ENCODE assay signal across 11 cellular contexts in the genomic region with DNA sequence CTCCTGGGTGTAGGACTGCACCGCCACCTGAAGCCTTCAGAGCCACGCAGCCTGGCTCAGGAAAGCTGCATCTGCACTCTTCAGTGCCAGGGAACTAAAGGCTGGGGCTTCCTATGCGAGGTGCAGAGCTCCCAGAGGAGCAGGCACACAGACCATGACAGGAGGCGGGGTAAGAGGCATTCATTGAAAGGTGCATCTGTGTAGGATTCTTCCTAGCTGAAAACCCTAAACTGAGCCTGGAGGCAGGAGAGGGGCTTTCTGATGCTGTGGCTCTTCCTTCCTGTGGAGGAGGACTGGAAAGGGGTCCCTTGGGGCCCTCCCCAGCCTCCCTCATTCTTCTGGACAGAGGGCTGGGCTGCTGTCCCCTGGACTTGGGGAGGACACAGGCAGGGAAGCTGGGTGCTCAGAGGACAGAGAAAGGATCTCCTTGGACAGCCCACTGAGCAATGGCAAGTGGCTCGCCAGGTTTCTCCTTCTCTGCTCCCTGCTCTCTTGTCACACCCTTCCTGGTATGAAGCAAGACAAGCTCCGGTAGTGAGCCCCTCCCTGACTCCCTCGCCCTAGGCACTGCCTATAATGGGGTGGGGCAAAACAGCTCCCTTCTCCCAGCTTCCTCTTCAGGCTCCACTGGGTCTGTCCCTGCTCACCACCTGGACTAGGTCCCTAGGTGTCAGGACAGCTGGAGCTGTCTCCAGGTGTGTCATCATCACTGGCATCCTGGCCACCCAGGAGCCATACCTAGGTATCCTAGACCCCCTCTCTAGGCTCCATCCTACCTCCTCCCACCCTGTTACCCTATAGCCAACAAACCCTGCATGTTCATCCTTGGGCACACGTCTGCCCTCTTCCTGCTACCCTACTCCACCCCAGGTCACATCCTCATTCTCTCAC. TPM values are rescaled to one million over a fixed set of nuclear protein-coding genes. Genes with fewer than 3 reads are reported as not detected.
A peak's percentile ranks its signal among the peaks of the same experiment; 100 is the strongest.
DNase-seq lines count a peak whose midpoint lies in the region; ATAC-seq, FAIRE-seq and TF ChIP-seq lines count a peak whose summit lies in the region.
"Had no signal": no experiment of that assay in that cellular context is flagged by ENCODE, and none has a peak within 500 bp of the region (broad histone marks: within the 10 kb centered on the region; RNA-seq: fewer than 3 reads in every experiment).

No MANE protein-coding gene starts in this region.

- TF ChIP-seq EP300 in HepG2 (IDR thresholded peaks at IDR 0.05; ENCODE audit: low read depth in 2 of 2, low read length in 2 of 2) (no peak), HepG2 (CRISPR knock-in tag; IDR thresholded peaks at IDR 0.05; ENCODE audit: borderline replicate concordance) (no peak)

- POLR2A ChIA-PET in HepG2 (lab: Yijun Ruan, JAX) = interaction anchor here (1.0 to 1.3 kb wide), 2 partner anchors 50 to 112 kb away, joined by 3 to 6 read pairs; a partner anchor contains a TSS

- no TSS peak for BruUV-seq in HepG2 (replicated peaks; lab: Mats Ljungman, UMichigan)

- ATAC-seq in HepG2 (peak; percentile 42), HG03432 (IDR thresholded peaks at IDR 0.05; ENCODE audit: unreplicated experiment) (no peak), GM18873 (IDR thresholded peaks at IDR 0.05; ENCODE audit: low FRiP score, unreplicated experiment) (no peak), GM21423 (IDR thresholded peaks at IDR 0.05; ENCODE audit: unreplicated experiment) (no peak)

- peaks cover 11% of the 10 kb centered on the region; the same call in 1 of the 2 replicates for H3K4me1 ChIP-seq in HepG2 (ENCODE audit: insufficient read depth, low read length)

- no peaks in the 10 kb centered on the region for H3K79me2 ChIP-seq in HepG2 (ENCODE audit: insufficient read depth, low read length)

- FAIRE-seq in HepG2 (lab: Jason Lieb, UNC) = no peak

- H3K27ac ChIP-seq in C4-2B (0 out of 2 replicates have a peak overlapping the region, but pooled peaks have one; percentile 3), HepG2 (ENCODE audit: extremely low read length, insufficient read depth, low read length) (no peak overlapping the region)
- H3K27ac ChIP-seq: thoracic aorta had no signal

- TF ChIP-seq RAD21 in HepG2 (CRISPR knock-in tag; IDR thresholded peaks at IDR 0.05) = no peak

- peak in 66 of 76 experiments; percentile 10 to 77 (median 49) for DNase-seq in HUDEP-2 (lab: John Stamatoyannopoulos, UW; ENCODE audit: unreplicated experiment in 76 of 76)
- DNase-seq in SIG-M5 treated with dmso at 0.1 percent for 504 hours (lab: John Stamatoyannopoulos, UW; ENCODE audit: unreplicated experiment) = peak; percentile 92
- no peak for DNase-seq in HepG2 (ENCODE audit: low spot score)
- no peak for DNase-seq in stimulated activated naive CD4-positive, alpha-beta T cell (lab: John Stamatoyannopoulos, UW)
- DNase-seq: GDM1 had no signal

- CTCF ChIA-PET in HepG2 (lab: Yijun Ruan, JAX; ENCODE audit: low intra/inter-chr PET ratio, low total read pairs) = no interaction called here

- TF ChIP-seq CTCF in C4-2B (conservative IDR thresholded peaks at IDR 0.05) = no peak
- TF ChIP-seq CTCF in HepG2 (CRISPR knock-in tag; IDR thresholded peaks at IDR 0.05) = no peak

- intact Hi-C loops in HepG2 (cut with micrococcal nuclease; ENCODE audit: unreplicated experiment) = no loop called here

- H3K36me3 ChIP-seq in HepG2 (replicated peaks in 1 of 2; ENCODE audit: control insufficient read depth in 1 of 2, insufficient read depth in 2 of 2, low read length in 2 of 2) = no peaks in the 10 kb centered on the region
- H3K36me3 ChIP-seq: thoracic aorta had no signal

- in situ Hi-C loops in HepG2 (cut with HindIII; ENCODE audit: extremely low pct_ligation_motif_present, low pct_unique_long_range_greater_than_20kb) = loop anchor here (10.0 kb wide), 2 partner anchors 229 to 259 kb away; a partner anchor contains a TSS

- TF ChIP-seq POLR2A in HepG2 (IDR thresholded peaks at IDR 0.05; ENCODE audit: insufficient read depth in 1 of 2, low read depth in 2 of 2, low read length in 2 of 2) = no peak

- H4K20me1 ChIP-seq in HepG2 (ENCODE audit: insufficient read depth, low read length) = no peaks in the 10 kb centered on the region

- no peak overlapping the region for H2AFZ ChIP-seq in HepG2 (ENCODE audit: low read length)

- no peak overlapping the region for H3K4me2 ChIP-seq in HepG2 (ENCODE audit: low read depth, low read length)

- 29% methylated on average over 3 of the region's 8 CpGs for WGBS in HepG2 (ENCODE audit: low lambda C conversion rate)

- H3K4me3 ChIP-seq in HepG2 (replicated peaks in 1 of 3; ENCODE audit: insufficient read depth in 1 of 3, low read depth in 2 of 3, low read length in 3 of 3) = no peak overlapping the region
- H3K4me3 ChIP-seq: thoracic aorta had no signal

- H3K9ac ChIP-seq in HepG2 (ENCODE audit: insufficient read depth, low read depth, low read length) = no peak overlapping the region

- no peaks in the 10 kb centered on the region for H3K9me3 ChIP-seq in HepG2 (ENCODE audit: low read length)
- H3K9me3 ChIP-seq: thoracic aorta had no signal

- H3K27me3 ChIP-seq in HepG2 (ENCODE audit: control insufficient read depth in 1 of 2, insufficient read depth in 2 of 2, low read length in 2 of 2) = no peaks in the 10 kb centered on the region; a peak in 3 of 5 replicates

RNA-seq across cellular contexts. Expression of a gene that starts 20.0 kb away (rescaled TPM):
- total RNA-seq in HepG2 (2016; rRNA removed; fragmentation: Illumina TruSeq; extraction: Trizol) = 85.0 and 87.3 TPM in 2 replicates
- total RNA-seq in HepG2 (2016; cell fraction: cytosol; rRNA removed; fragmentation: Illumina TruSeq; extraction: Trizol; ENCODE audit: low read depth) = 95.2 and 111 TPM in 2 replicates
- 89.3 and 95.9 TPM in 2 replicates for total RNA-seq in HepG2 (2016; cell fraction: insoluble cytoplasmic fraction; rRNA removed; fragmentation: Illumina TruSeq; extraction: Trizol)
- total RNA-seq in HepG2 (2016; cell fraction: membrane; rRNA removed; fragmentation: Illumina TruSeq; extraction: Trizol) = 73.2 and 86.0 TPM in 2 replicates
- total RNA-seq in HepG2 (2016; cell fraction: nucleus; rRNA removed; fragmentation: Illumina TruSeq; extraction: Trizol) = 41.0 and 44.0 TPM in 2 replicates
- 72.9 and 82.2 TPM in 2 replicates for polyA plus RNA-seq in HepG2 (2011; rRNA removed)
- polyA plus RNA-seq in HepG2 (2011; cell fraction: cytosol; rRNA removed) = 27.1 and 54.2 TPM in 2 replicates
- polyA plus RNA-seq in HepG2 (2011; cell fraction: nucleus; rRNA removed) = 21.4 and 24.5 TPM in 2 replicates
- 25.8 and 48.9 TPM in 2 replicates for polyA plus RNA-seq in HepG2 (2012)
- polyA plus RNA-seq in HepG2 (2016; cell fraction: cytosol; fragmentation: Illumina TruSeq; extraction: Trizol; ENCODE audit: low read depth) = 88.0 and 125 TPM in 2 replicates
- 75.5 and 87.1 TPM in 2 replicates for polyA plus RNA-seq in HepG2 (2016; cell fraction: insoluble cytoplasmic fraction; fragmentation: Illumina TruSeq; extraction: Trizol; ENCODE audit: low read depth)
- polyA plus RNA-seq in HepG2 (2016; cell fraction: membrane; fragmentation: Illumina TruSeq; extraction: Trizol; ENCODE audit: low read depth) = 64.5 and 81.1 TPM in 2 replicates
- 81.0 and 88.7 TPM in 2 replicates for polyA plus RNA-seq in HepG2 (2016; cell fraction: nucleus; fragmentation: Illumina TruSeq; extraction: Trizol; ENCODE audit: insufficient read depth, low read depth)
- polyA minus RNA-seq in HepG2 (2011; rRNA and poly(A)+ RNA removed; ENCODE audit: low replicate concordance) = 67.0 and 985 TPM in 2 replicates
- polyA minus RNA-seq in HepG2 (2011; cell fraction: cytosol; rRNA and poly(A)+ RNA removed) = 46.8 and 61.9 TPM in 2 replicates
- 10.4 and 13.5 TPM in 2 replicates for polyA minus RNA-seq in HepG2 (2011; cell fraction: nucleus; rRNA and poly(A)+ RNA removed)

RNA-seq across cellular contexts. Expression of a gene that starts 25.0 kb away (rescaled TPM):
- total RNA-seq in HepG2 (2016; rRNA removed; fragmentation: Illumina TruSeq; extraction: Trizol) = not detected in 2 replicates
- not detected in 2 replicates for total RNA-seq in HepG2 (2016; cell fraction: cytosol; rRNA removed; fragmentation: Illumina TruSeq; extraction: Trizol; ENCODE audit: low read depth)
- total RNA-seq in HepG2 (2016; cell fraction: insoluble cytoplasmic fraction; rRNA removed; fragmentation: Illumina TruSeq; extraction: Trizol) = not detected in 2 replicates
- total RNA-seq in HepG2 (2016; cell fraction: membrane; rRNA removed; fragmentation: Illumina TruSeq; extraction: Trizol) = not detected in 2 replicates
- total RNA-seq in HepG2 (2016; cell fraction: nucleus; rRNA removed; fragmentation: Illumina TruSeq; extraction: Trizol) = not detected in 2 replicates
- polyA plus RNA-seq in HepG2 (2011; rRNA removed) = not detected in 2 replicates
- polyA plus RNA-seq in HepG2 (2011; cell fraction: cytosol; rRNA removed) = not detected in 2 replicates
- 0.71 TPM in 1 of 2 replicates, not detected in the other for polyA plus RNA-seq in HepG2 (2011; cell fraction: nucleus; rRNA removed)
- polyA plus RNA-seq in HepG2 (2012) = not detected in 2 replicates
- not detected in 2 replicates for polyA plus RNA-seq in HepG2 (2016; cell fraction: cytosol; fragmentation: Illumina TruSeq; extraction: Trizol; ENCODE audit: low read depth)
- polyA plus RNA-seq in HepG2 (2016; cell fraction: insoluble cytoplasmic fraction; fragmentation: Illumina TruSeq; extraction: Trizol; ENCODE audit: low read depth) = not detected in 2 replicates
- not detected in 2 replicates for polyA plus RNA-seq in HepG2 (2016; cell fraction: membrane; fragmentation: Illumina TruSeq; extraction: Trizol; ENCODE audit: low read depth)
- polyA plus RNA-seq in HepG2 (2016; cell fraction: nucleus; fragmentation: Illumina TruSeq; extraction: Trizol; ENCODE audit: insufficient read depth, low read depth) = not detected in 2 replicates
- not detected in 2 replicates for polyA minus RNA-seq in HepG2 (2011; rRNA and poly(A)+ RNA removed; ENCODE audit: low replicate concordance)
- polyA minus RNA-seq in HepG2 (2011; cell fraction: cytosol; rRNA and poly(A)+ RNA removed) = not detected in 2 replicates
- not detected in 2 replicates for polyA minus RNA-seq in HepG2 (2011; cell fraction: nucleus; rRNA and poly(A)+ RNA removed)
- total RNA-seq: skeletal muscle tissue, thoracic aorta had no signal

RNA-seq across cellular contexts. Expression of a gene that starts 29.9 kb away (rescaled TPM):
- 20.2 and 24.5 TPM in 2 replicates for total RNA-seq in HepG2 (2016; rRNA removed; fragmentation: Illumina TruSeq; extraction: Trizol)
- 10.5 and 12.8 TPM in 2 replicates for total RNA-seq in HepG2 (2016; cell fraction: cytosol; rRNA removed; fragmentation: Illumina TruSeq; extraction: Trizol; ENCODE audit: low read depth)
- total RNA-seq in HepG2 (2016; cell fraction: insoluble cytoplasmic fraction; rRNA removed; fragmentation: Illumina TruSeq; extraction: Trizol) = 20.9 and 28.0 TPM in 2 replicates
- 10.0 and 12.0 TPM in 2 replicates for total RNA-seq in HepG2 (2016; cell fraction: membrane; rRNA removed; fragmentation: Illumina TruSeq; extraction: Trizol)
- total RNA-seq in HepG2 (2016; cell fraction: nucleus; rRNA removed; fragmentation: Illumina TruSeq; extraction: Trizol) = 9.7 and 12.1 TPM in 2 replicates
- polyA plus RNA-seq in HepG2 (2011; rRNA removed) = 9.6 and 12.9 TPM in 2 replicates
- polyA plus RNA-seq in HepG2 (2011; cell fraction: cytosol; rRNA removed) = 9.3 and 18.7 TPM in 2 replicates
- 3.3 and 3.4 TPM in 2 replicates for polyA plus RNA-seq in HepG2 (2011; cell fraction: nucleus; rRNA removed)
- 6.0 and 7.5 TPM in 2 replicates for polyA plus RNA-seq in HepG2 (2012)
- 9.9 and 13.6 TPM in 2 replicates for polyA plus RNA-seq in HepG2 (2016; cell fraction: cytosol; fragmentation: Illumina TruSeq; extraction: Trizol; ENCODE audit: low read depth)
- 25.0 and 26.5 TPM in 2 replicates for polyA plus RNA-seq in HepG2 (2016; cell fraction: insoluble cytoplasmic fraction; fragmentation: Illumina TruSeq; extraction: Trizol; ENCODE audit: low read depth)
- polyA plus RNA-seq in HepG2 (2016; cell fraction: membrane; fragmentation: Illumina TruSeq; extraction: Trizol; ENCODE audit: low read depth) = 7.8 and 8.2 TPM in 2 replicates
- polyA plus RNA-seq in HepG2 (2016; cell fraction: nucleus; fragmentation: Illumina TruSeq; extraction: Trizol; ENCODE audit: insufficient read depth, low read depth) = 13.5 and 17.9 TPM in 2 replicates
- polyA minus RNA-seq in HepG2 (2011; rRNA and poly(A)+ RNA removed; ENCODE audit: low replicate concordance) = 2.2 and 807 TPM in 2 replicates
- 4.3 and 4.7 TPM in 2 replicates for polyA minus RNA-seq in HepG2 (2011; cell fraction: cytosol; rRNA and poly(A)+ RNA removed)
- 3.5 and 4.6 TPM in 2 replicates for polyA minus RNA-seq in HepG2 (2011; cell fraction: nucleus; rRNA and poly(A)+ RNA removed)

RNA-seq across cellular contexts. Expression of a gene that starts 33.3 kb away (rescaled TPM):
- 2.5 and 2.8 TPM in 2 replicates for total RNA-seq in HepG2 (2016; rRNA removed; fragmentation: Illumina TruSeq; extraction: Trizol)
- total RNA-seq in HepG2 (2016; cell fraction: cytosol; rRNA removed; fragmentation: Illumina TruSeq; extraction: Trizol; ENCODE audit: low read depth) = 1.4 and 1.9 TPM in 2 replicates
- total RNA-seq in HepG2 (2016; cell fraction: insoluble cytoplasmic fraction; rRNA removed; fragmentation: Illumina TruSeq; extraction: Trizol) = 2.1 and 3.0 TPM in 2 replicates
- total RNA-seq in HepG2 (2016; cell fraction: membrane; rRNA removed; fragmentation: Illumina TruSeq; extraction: Trizol) = 1.7 and 2.1 TPM in 2 replicates
- 0.63 and 0.65 TPM in 2 replicates for total RNA-seq in HepG2 (2016; cell fraction: nucleus; rRNA removed; fragmentation: Illumina TruSeq; extraction: Trizol)
- polyA plus RNA-seq in HepG2 (2011; rRNA removed) = 3.6 and 4.5 TPM in 2 replicates
- 3.2 and 7.2 TPM in 2 replicates for polyA plus RNA-seq in HepG2 (2011; cell fraction: cytosol; rRNA removed)
- polyA plus RNA-seq in HepG2 (2011; cell fraction: nucleus; rRNA removed) = 1.4 and 1.7 TPM in 2 replicates
- polyA plus RNA-seq in HepG2 (2012) = 0.36 and 0.80 TPM in 2 replicates
- 1.4 and 2.2 TPM in 2 replicates for polyA plus RNA-seq in HepG2 (2016; cell fraction: cytosol; fragmentation: Illumina TruSeq; extraction: Trizol; ENCODE audit: low read depth)
- polyA plus RNA-seq in HepG2 (2016; cell fraction: insoluble cytoplasmic fraction; fragmentation: Illumina TruSeq; extraction: Trizol; ENCODE audit: low read depth) = 3.6 and 3.7 TPM in 2 replicates
- polyA plus RNA-seq in HepG2 (2016; cell fraction: membrane; fragmentation: Illumina TruSeq; extraction: Trizol; ENCODE audit: low read depth) = 1.8 TPM in 2 replicates
- polyA plus RNA-seq in HepG2 (2016; cell fraction: nucleus; fragmentation: Illumina TruSeq; extraction: Trizol; ENCODE audit: insufficient read depth, low read depth) = 2.5 and 2.6 TPM in 2 replicates
- 5.2 and 5.8 TPM in 2 replicates for polyA minus RNA-seq in HepG2 (2011; rRNA and poly(A)+ RNA removed; ENCODE audit: low replicate concordance)
- polyA minus RNA-seq in HepG2 (2011; cell fraction: cytosol; rRNA and poly(A)+ RNA removed) = 1.8 TPM in 1 of 2 replicates, not detected in the other
- 0.90 TPM in 1 of 2 replicates, not detected in the other for polyA minus RNA-seq in HepG2 (2011; cell fraction: nucleus; rRNA and poly(A)+ RNA removed)
- total RNA-seq: skeletal muscle tissue had no signal

RNA-seq across cellular contexts. Expression of a gene that starts 49.9 kb away (rescaled TPM):
- 1.2 and 1.4 TPM in 2 replicates for total RNA-seq in HepG2 (2016; rRNA removed; fragmentation: Illumina TruSeq; extraction: Trizol)
- 2.0 and 3.0 TPM in 2 replicates for total RNA-seq in HepG2 (2016; cell fraction: cytosol; rRNA removed; fragmentation: Illumina TruSeq; extraction: Trizol; ENCODE audit: low read depth)
- total RNA-seq in HepG2 (2016; cell fraction: insoluble cytoplasmic fraction; rRNA removed; fragmentation: Illumina TruSeq; extraction: Trizol) = 1.6 and 2.1 TPM in 2 replicates
- total RNA-seq in HepG2 (2016; cell fraction: membrane; rRNA removed; fragmentation: Illumina TruSeq; extraction: Trizol) = 2.0 and 2.6 TPM in 2 replicates
- total RNA-seq in HepG2 (2016; cell fraction: nucleus; rRNA removed; fragmentation: Illumina TruSeq; extraction: Trizol) = 0.50 and 1.2 TPM in 2 replicates
- 1.2 and 1.4 TPM in 2 replicates for polyA plus RNA-seq in HepG2 (2011; rRNA removed)
- 1.2 and 1.7 TPM in 2 replicates for polyA plus RNA-seq in HepG2 (2011; cell fraction: cytosol; rRNA removed)
- 0.52 and 0.93 TPM in 2 replicates for polyA plus RNA-seq in HepG2 (2011; cell fraction: nucleus; rRNA removed)
- polyA plus RNA-seq in HepG2 (2012) = 0.30 and 1.1 TPM in 2 replicates
- 1.6 and 1.8 TPM in 2 replicates for polyA plus RNA-seq in HepG2 (2016; cell fraction: cytosol; fragmentation: Illumina TruSeq; extraction: Trizol; ENCODE audit: low read depth)
- 1.6 TPM in 2 replicates for polyA plus RNA-seq in HepG2 (2016; cell fraction: insoluble cytoplasmic fraction; fragmentation: Illumina TruSeq; extraction: Trizol; ENCODE audit: low read depth)
- 1.9 and 2.6 TPM in 2 replicates for polyA plus RNA-seq in HepG2 (2016; cell fraction: membrane; fragmentation: Illumina TruSeq; extraction: Trizol; ENCODE audit: low read depth)
- polyA plus RNA-seq in HepG2 (2016; cell fraction: nucleus; fragmentation: Illumina TruSeq; extraction: Trizol; ENCODE audit: insufficient read depth, low read depth) = 1.4 and 1.6 TPM in 2 replicates
- polyA minus RNA-seq in HepG2 (2011; rRNA and poly(A)+ RNA removed; ENCODE audit: low replicate concordance) = 8.7 TPM in 1 of 2 replicates, not detected in the other
- polyA minus RNA-seq in HepG2 (2011; cell fraction: cytosol; rRNA and poly(A)+ RNA removed) = not detected in 2 replicates
- polyA minus RNA-seq in HepG2 (2011; cell fraction: nucleus; rRNA and poly(A)+ RNA removed) = 0.99 TPM in 1 of 2 replicates, not detected in the other
- total RNA-seq: skeletal muscle tissue had no signal

Comparison
In these comparisons a context has a peak if more than half of its experiments do, and no peak if none do; other contexts are left out.
1. DNase-seq: peak in HUDEP-2 (66 of 76) and SIG-M5 treated with dmso at 0.1 percent for 504 hours (single experiment); none in HepG2 (single experiment) and stimulated activated naive CD4-positive, alpha-beta T cell (0 of 6).